ENCODE assay signal across 11 cellular contexts in the genomic region with DNA sequence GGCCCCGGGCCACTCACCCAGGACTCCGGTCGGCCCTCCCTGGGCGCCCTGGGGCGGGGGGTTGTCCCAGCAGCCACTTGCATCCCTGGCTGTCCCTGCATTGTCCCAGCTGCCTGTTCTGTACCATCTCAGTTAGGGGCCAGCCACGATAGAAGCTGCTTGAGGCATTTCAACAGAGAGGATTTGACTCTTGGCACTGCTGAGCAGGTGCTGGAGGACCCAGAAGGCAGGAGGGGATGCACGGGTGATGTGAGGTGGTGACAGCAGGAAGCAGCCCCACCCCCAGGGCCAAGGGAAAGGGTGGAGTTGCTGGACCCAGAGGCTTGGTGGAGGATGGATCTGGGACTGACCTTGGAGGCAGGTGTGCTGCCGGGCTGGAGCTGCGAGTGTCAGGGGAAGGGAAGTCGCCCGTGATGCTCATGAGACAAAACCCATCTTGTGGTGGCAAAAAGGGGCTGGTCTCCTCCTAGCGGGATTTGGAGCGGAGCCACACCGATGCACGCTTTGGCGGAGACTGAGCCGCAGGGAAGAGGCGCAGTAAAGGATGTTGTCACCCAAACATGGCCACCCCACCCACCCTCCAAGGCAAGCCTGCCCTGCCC.
DNase-seq lines count a peak whose midpoint lies in the region; ATAC-seq and TF ChIP-seq lines count a peak whose summit lies in the region.
"Had no signal": no experiment of that assay in that cellular context is flagged by ENCODE, and none has a peak within 500 bp of the region (broad histone marks: within the 10 kb centered on the region; RNA-seq: fewer than 3 reads in every experiment).

No MANE protein-coding gene starts in this region.

- H3K4me2 ChIP-seq in BLaER1 treated with 17β-estradiol and CSF1 and Interleukin-3, amounts not matched to agents 10 nM and 100 nM, result peak overlapping the region in 8 of 11 experiments; percentile 39 to 68 (median 54); a peak in 16 of 22 replicates

- TF ChIP-seq CTCF in left lung (IDR thresholded peaks at IDR 0.05) (no peak), brain microvascular endothelial cell (IDR thresholded peaks at IDR 0.05; ENCODE audit: low read depth, low read length, missing control alignments) (no peak)

- H3K27ac ChIP-seq in BLaER1 treated with 17β-estradiol and CSF1 and Interleukin-3, amounts not matched to agents 10 nM and 100 nM, result no peak overlapping the region
- H3K27ac ChIP-seq in left lung, result no peak overlapping the region
- H3K27ac ChIP-seq in brain microvascular endothelial cell, result no peak overlapping the region
- H3K27ac ChIP-seq: thyroid gland had no signal

- H3K9me3 ChIP-seq in BLaER1 treated with 17β-estradiol and CSF1 and Interleukin-3, amounts not matched to agents 10 nM and 100 nM (replicated peaks in 1 of 11), result no peaks in the 10 kb centered on the region
- H3K9me3 ChIP-seq in left lung, result no peaks in the 10 kb centered on the region
- H3K9me3 ChIP-seq: Peyer's patch, thyroid gland had no signal

- in situ Hi-C loops in brain microvascular endothelial cell (cut with HindIII; ENCODE audit: low pct_ligation_motif_present, low sequenced_read_pairs), result no loop called here

- peaks cover 0 to 21% (median 0%) of the 10 kb centered on the region in 11 experiments; a peak in 7 of 22 replicates for H3K27me3 ChIP-seq in BLaER1 treated with 17β-estradiol and CSF1 and Interleukin-3, amounts not matched to agents 10 nM and 100 nM
- H3K27me3 ChIP-seq in left lung (no peaks in the 10 kb centered on the region), brain microvascular endothelial cell (replicated peaks) (no peaks in the 10 kb centered on the region)
- H3K27me3 ChIP-seq: Peyer's patch, thyroid gland had no signal

- intact Hi-C loops in left lung (cut with DNase I), result loop anchor here in 1 of 2 donors (10.0 kb wide), 1 partner anchor 180 kb away; no protein-coding TSS in a partner anchor

- DNase-seq in NCI-H748 (lab: John Stamatoyannopoulos, UW; ENCODE audit: unreplicated experiment) (peak; percentile 63), NCI-H748 treated with DMSO at 0.1 percent for 48 hours (lab: John Stamatoyannopoulos, UW) (no peak), NCI-H345 treated with DMSO at 0.1 percent for 48 hours (lab: John Stamatoyannopoulos, UW; ENCODE audit: unreplicated experiment) (peak; percentile 90), left lung (peak; percentile 27 to 75), brain microvascular endothelial cell (no peak), T-helper 2 cell (no peak)
- DNase-seq: activated gamma-delta T cell had no signal

- H3K36me3 ChIP-seq in BLaER1 treated with 17β-estradiol and CSF1 and Interleukin-3, amounts not matched to agents 10 nM and 100 nM, result no peaks in the 10 kb centered on the region
- no peaks in the 10 kb centered on the region for H3K36me3 ChIP-seq in left lung
- no peaks in the 10 kb centered on the region for H3K36me3 ChIP-seq in brain microvascular endothelial cell (replicated peaks)
- H3K36me3 ChIP-seq: Peyer's patch, thyroid gland had no signal

- peaks cover 0 to 78% (median 54%) of the 10 kb centered on the region in 10 experiments; a peak in 16 of 20 replicates for H3K4me1 ChIP-seq in BLaER1 treated with 17β-estradiol and CSF1 and Interleukin-3, amounts not matched to agents 10 nM and 100 nM
- H3K4me1 ChIP-seq in left lung, result peaks cover 5 to 12% of the 10 kb centered on the region in 2 donors

- ATAC-seq in left lung, result no peak
- ATAC-seq in GM21529 (IDR thresholded peaks at IDR 0.05; ENCODE audit: unreplicated experiment), result no peak

- no peak overlapping the region for H3K4me3 ChIP-seq in BLaER1 treated with 17β-estradiol and CSF1 and Interleukin-3, amounts not matched to agents 10 nM and 100 nM
- H3K4me3 ChIP-seq in left lung (no peak overlapping the region), brain microvascular endothelial cell (ENCODE audit: low read depth, low read length) (no peak overlapping the region)
- H3K4me3 ChIP-seq: Peyer's patch, thyroid gland had no signal

- H4K20me1 ChIP-seq in BLaER1 treated with 17β-estradiol and CSF1 and Interleukin-3, amounts not matched to agents 10 nM and 100 nM, result peaks cover 0 to 24% (median 0%) of the 10 kb centered on the region in 11 experiments; a peak in 6 of 22 replicates

- H3K9ac ChIP-seq in BLaER1 treated with 17β-estradiol and CSF1 and Interleukin-3, amounts not matched to agents 10 nM and 100 nM, result no peak overlapping the region

Comparison
In these comparisons a context has a peak if more than half of its experiments do, and no peak if none do; other contexts are left out.
1. DNase-seq: peak in NCI-H748 (single experiment), NCI-H345 treated with DMSO at 0.1 percent for 48 hours (single experiment) and left lung (2 of 2); none in NCI-H748 treated with DMSO at 0.1 percent for 48 hours (single experiment), brain microvascular endothelial cell (single experiment) and T-helper 2 cell (0 of 5).